10 cellular contexts compared by ENCODE assay signal in genomic region chr5:162068412-162068811, GRCh38. TPM values are rescaled to one million over a fixed set of nuclear protein-coding genes. Genes with fewer than 3 reads are reported as not detected.
DNase-seq lines count a peak whose midpoint lies in the region; ATAC-seq lines count a peak whose summit lies in the region.
"Had no signal": no experiment of that assay in that cellular context is flagged by ENCODE, and none has a peak within 500 bp of the region (broad histone marks: within the 10 kb centered on the region; RNA-seq: fewer than 3 reads in every experiment).

No MANE protein-coding gene starts in this region.

- H4K8ac ChIP-seq in neuronal stem cell (ENCODE audit: low read depth, low read length), result no peak overlapping the region

- no peak overlapping the region for H3K18ac ChIP-seq in neuronal stem cell (ENCODE audit: low read length)

- no peaks in the 10 kb centered on the region for H3K79me1 ChIP-seq in neuronal stem cell (ENCODE audit: low read depth, low read length)

- H4K91ac ChIP-seq in neuronal stem cell (ENCODE audit: low read depth, low read length, poor library complexity), result no peak overlapping the region

- H3K4me3 ChIP-seq in Karpas-422 (ENCODE audit: low read length) (no peak overlapping the region), neuronal stem cell (ENCODE audit: low read length in 2 of 2) (no peak overlapping the region)
- H3K4me3 ChIP-seq: ovary had no signal

- peaks cover 21% of the 10 kb centered on the region for H3K9me3 ChIP-seq in Karpas-422 (ENCODE audit: low read length)
- H3K9me3 ChIP-seq in neuronal stem cell (replicated peaks in 1 of 2; ENCODE audit: control insufficient read depth in 2 of 2, insufficient read depth in 1 of 2, low read depth in 1 of 2, low read length in 2 of 2), result no peaks in the 10 kb centered on the region
- H3K9me3 ChIP-seq: ovary had no signal

- H2BK12ac ChIP-seq in neuronal stem cell (ENCODE audit: low read length), result no peak overlapping the region

- H2AFZ ChIP-seq in Karpas-422 (ENCODE audit: low read length) (no peak overlapping the region), neuronal stem cell (ENCODE audit: low read length) (no peak overlapping the region)

- H3K4me1 ChIP-seq in Karpas-422 (ENCODE audit: low read length) (no peaks in the 10 kb centered on the region), neuronal stem cell (ENCODE audit: control insufficient read depth in 2 of 2, insufficient read depth in 1 of 2, low read depth in 1 of 2, low read length in 2 of 2) (peaks cover 0 to 2% of the 10 kb centered on the region in 2 donors)

- no peaks in the 10 kb centered on the region for H3K9me2 ChIP-seq in Karpas-422 (replicated peaks; ENCODE audit: insufficient read depth, low read length)

- no peak overlapping the region for H3K4me2 ChIP-seq in Karpas-422 (ENCODE audit: low read depth, low read length, poor library complexity, severe bottlenecking)
- peak overlapping the region; percentile 24 for H3K4me2 ChIP-seq in neuronal stem cell (ENCODE audit: insufficient read depth, low read length, poor library complexity, severe bottlenecking)

- no peak overlapping the region for H2BK15ac ChIP-seq in neuronal stem cell (ENCODE audit: low read length)

- no peaks in the 10 kb centered on the region for H3K27me3 ChIP-seq in Karpas-422 (ENCODE audit: low read length)
- H3K27me3 ChIP-seq in neuronal stem cell (ENCODE audit: control insufficient read depth in 3 of 3, insufficient read depth in 3 of 3, low read depth in 1 of 3, low read length in 3 of 3), result no peaks in the 10 kb centered on the region
- H3K27me3 ChIP-seq: ovary had no signal

- WGBS in neuronal stem cell (ENCODE audit: extremely low coverage in 2 of 2, insufficient read length in 2 of 2, insufficient replicate concordance in 1 of 2), 2 donors, result no CpG with 5 or more reads among the region's 12 CpGs

- H3K14ac ChIP-seq in neuronal stem cell (ENCODE audit: low read length), result no peak overlapping the region

- H3K9ac ChIP-seq in Karpas-422 (ENCODE audit: low read length) (no peak overlapping the region), neuronal stem cell (ENCODE audit: low read depth, low read length, poor library complexity) (no peak overlapping the region)

- no peak overlapping the region for H3K4ac ChIP-seq in neuronal stem cell (ENCODE audit: low read length)

- H3K36me3 ChIP-seq in Karpas-422 (ENCODE audit: insufficient read depth, low read length), result no peaks in the 10 kb centered on the region
- no peaks in the 10 kb centered on the region for H3K36me3 ChIP-seq in neuronal stem cell (replicated peaks in 1 of 2; ENCODE audit: control insufficient read depth in 2 of 2, insufficient read depth in 2 of 2, low read length in 2 of 2)
- H3K36me3 ChIP-seq: ovary had no signal

- ATAC-seq in HG02840 (IDR thresholded peaks at IDR 0.05; ENCODE audit: low FRiP score, unreplicated experiment), result no peak
- ATAC-seq in GM18873 (IDR thresholded peaks at IDR 0.05; ENCODE audit: low FRiP score, unreplicated experiment), result no peak

- no peak overlapping the region for H2BK120ac ChIP-seq in neuronal stem cell (ENCODE audit: low read depth, low read length)

- no peaks in the 10 kb centered on the region for H4K20me1 ChIP-seq in Karpas-422 (ENCODE audit: insufficient read depth, low read depth, low read length)

- H3K23ac ChIP-seq in neuronal stem cell (ENCODE audit: low read depth, low read length, poor library complexity), result no peak overlapping the region

- H2BK5ac ChIP-seq in neuronal stem cell (ENCODE audit: low read length), result no peak overlapping the region

- no peaks in the 10 kb centered on the region for H3K79me2 ChIP-seq in Karpas-422 (ENCODE audit: low read length)

- H2AK5ac ChIP-seq in neuronal stem cell (ENCODE audit: low read depth, low read length), result no peak overlapping the region

- peak; percentile 44 for DNase-seq in DMS53 (lab: John Stamatoyannopoulos, UW)
- no peak for DNase-seq in DMS53 treated with DMSO at 0.1 percent for 48 hours (lab: John Stamatoyannopoulos, UW; ENCODE audit: unreplicated experiment)
- peak; percentile 46 for DNase-seq in Karpas-422
- peak; percentile 84 for DNase-seq in cerebellar cortex (ENCODE audit: low spot score)
- DNase-seq in neuronal stem cell (ENCODE audit: low spot score), result peak; percentile 90
- DNase-seq in activated T-cell treated with anti-CD3 and anti-CD28 coated beads, Interleukin-2, amount 50 U/mL, for 1 hour, result no peak
- DNase-seq: activated naive CD8-positive, alpha-beta T cell treated with anti-CD3 and anti-CD28 coated beads, Interleukin-2, amount 10 ng/mL, durations not matched to agents 7 days and 5 days had no signal

- no peak overlapping the region for H3K27ac ChIP-seq in Karpas-422 (ENCODE audit: low read length)
- no peak overlapping the region for H3K27ac ChIP-seq in neuronal stem cell (replicated peaks; ENCODE audit: low read length)
- H3K27ac ChIP-seq: ovary had no signal

RNA-seq across cellular contexts. Expression of gene GABRG2, which starts 0.8 kb away (rescaled TPM):
- not detected in 2 replicates for total RNA-seq in Karpas-422 (2014; rRNA removed; shearing (Covaris generic); ENCODE audit: low replicate concordance)
- polyA plus RNA-seq in neuronal stem cell (2013, experiment 1 of 2), result 0.07 TPM
- polyA plus RNA-seq in neuronal stem cell (2013, experiment 2 of 2), result 0.06 TPM
- total RNA-seq: activated naive CD8-positive, alpha-beta T cell treated with anti-CD3 and anti-CD28 coated beads, Interleukin-2, amount 10 ng/mL, durations not matched to agents 7 days and 5 days; ovary had no signal
- polyA plus RNA-seq: ovary had no signal

Comparison
In these comparisons a context has a peak if more than half of its experiments do, and no peak if none do; other contexts are left out.
1. DNase-seq: peak in DMS53 (single experiment), Karpas-422 (single experiment), cerebellar cortex (single experiment) and neuronal stem cell (single experiment); none in DMS53 treated with DMSO at 0.1 percent for 48 hours (single experiment) and activated T-cell treated with anti-CD3 and anti-CD28 coated beads, Interleukin-2, amount 50 U/mL, for 1 hour (single experiment).